In genomic region chr6:64293298-64293697, GRCh38 we compare ENCODE assay signal across 27 cellular contexts.
"Had no signal": no experiment of that assay in that cellular context is flagged by ENCODE, and none has a peak within 500 bp of the region (broad histone marks: within the 10 kb centered on the region; RNA-seq: fewer than 3 reads in every experiment).

No MANE protein-coding gene starts in this region.

- H3K4me3 Mint-ChIP-seq: activated CD4-positive, alpha-beta memory T cell treated with anti-CD3 and anti-CD28 coated beads, Interleukin-2, amount 10 ng/mL, durations not matched to agents 7 days and 5 days; activated CD4-positive, alpha-beta T cell treated with anti-CD3 and anti-CD28 coated beads, Interleukin-2, amount 10 ng/mL, durations not matched to agents 24 days and 14 days; activated naive CD4-positive, alpha-beta T cell treated with anti-CD3 and anti-CD28 coated beads, Interleukin-2, amount 50 U/mL, for 24 hours; activated T-helper 1 cell treated with anti-CD3 and anti-CD28 coated beads, Interleukin-12 subunit alpha, Interleukin-12 subunit beta, Interleukin-2, Interleukin-4 antibody, amounts not matched to agents 30 ng/mL and 10 ng/mL and 1 ng/mL, durations not matched to agents 14 hours and 24 hours and 36 hours; effector memory CD8-positive, alpha-beta T cell; naive thymus-derived CD4-positive, alpha-beta T cell; neural progenitor cell; stimulated activated naive B cell treated with anti-CD40 and anti-IgM and Interleukin-4, amounts not matched to agents 10 μg/mL and 1 μg/mL and 100 μg/mL, for 72 hours had no signal

- H3K4me1 Mint-ChIP-seq: activated CD4-positive, alpha-beta memory T cell treated with anti-CD3 and anti-CD28 coated beads, Interleukin-2, amount 10 ng/mL, durations not matched to agents 7 days and 5 days; activated CD4-positive, alpha-beta T cell treated with anti-CD3 and anti-CD28 coated beads, Interleukin-2, amount 10 ng/mL, durations not matched to agents 24 days and 14 days; activated naive CD4-positive, alpha-beta T cell treated with anti-CD3 and anti-CD28 coated beads, Interleukin-2, amount 50 U/mL, for 24 hours; naive thymus-derived CD4-positive, alpha-beta T cell; neural progenitor cell; stimulated activated naive B cell treated with anti-CD40 and anti-IgM and Interleukin-4, amounts not matched to agents 10 μg/mL and 1 μg/mL and 100 μg/mL, for 72 hours had no signal

- H3K9ac ChIP-seq: neural progenitor cell had no signal

- H3K27ac ChIP-seq: brain microvascular endothelial cell, colonic mucosa, dorsolateral prefrontal cortex, esophagus muscularis mucosa, heart right ventricle, left lung, neural progenitor cell, transverse colon had no signal

- H3K4me2 ChIP-seq: neural progenitor cell had no signal

- H3K4me3 ChIP-seq: colonic mucosa, dorsolateral prefrontal cortex, esophagus muscularis mucosa, heart right ventricle, left lung, lung, neural progenitor cell, transverse colon had no signal

- H3K4me1 ChIP-seq: colonic mucosa, esophagus muscularis mucosa, heart right ventricle, left lung, neural progenitor cell, transverse colon had no signal

- H3K36me3 ChIP-seq: brain microvascular endothelial cell, colonic mucosa, esophagus muscularis mucosa, heart right ventricle, left lung, neural progenitor cell, transverse colon had no signal

- H3K9me3 ChIP-seq: colonic mucosa, transverse colon had no signal

- H3K36me3 Mint-ChIP-seq: activated naive CD4-positive, alpha-beta T cell treated with anti-CD3 and anti-CD28 coated beads, Interleukin-2, amount 50 U/mL, for 24 hours; naive thymus-derived CD4-positive, alpha-beta T cell; stimulated activated naive B cell treated with anti-CD40 and anti-IgM and Interleukin-4, amounts not matched to agents 10 μg/mL and 1 μg/mL and 100 μg/mL, for 72 hours had no signal

- H3K27ac Mint-ChIP-seq: activated CD4-positive, alpha-beta memory T cell treated with anti-CD3 and anti-CD28 coated beads, Interleukin-2, amount 10 ng/mL, durations not matched to agents 7 days and 5 days; activated CD4-positive, alpha-beta T cell treated with anti-CD3 and anti-CD28 coated beads, Interleukin-2, amount 10 ng/mL, durations not matched to agents 24 days and 14 days; activated naive CD4-positive, alpha-beta T cell treated with anti-CD3 and anti-CD28 coated beads, Interleukin-2, amount 50 U/mL, for 24 hours; activated T-helper 1 cell treated with anti-CD3 and anti-CD28 coated beads, Interleukin-12 subunit alpha, Interleukin-12 subunit beta, Interleukin-2, Interleukin-4 antibody, amounts not matched to agents 30 ng/mL and 10 ng/mL and 1 ng/mL, durations not matched to agents 14 hours and 24 hours and 36 hours; effector memory CD8-positive, alpha-beta T cell; naive thymus-derived CD4-positive, alpha-beta T cell; neural progenitor cell; stimulated activated naive B cell treated with anti-CD40 and anti-IgM and Interleukin-4, amounts not matched to agents 10 μg/mL and 1 μg/mL and 100 μg/mL, for 72 hours had no signal

- H2AFZ ChIP-seq: neural progenitor cell had no signal

- H3K27me3 Mint-ChIP-seq: activated CD4-positive, alpha-beta memory T cell treated with anti-CD3 and anti-CD28 coated beads, Interleukin-2, amount 10 ng/mL, durations not matched to agents 7 days and 5 days; activated CD4-positive, alpha-beta T cell treated with anti-CD3 and anti-CD28 coated beads, Interleukin-2, amount 10 ng/mL, durations not matched to agents 24 days and 14 days; activated naive CD4-positive, alpha-beta T cell treated with anti-CD3 and anti-CD28 coated beads, Interleukin-2, amount 50 U/mL, for 24 hours; effector memory CD8-positive, alpha-beta T cell; naive thymus-derived CD4-positive, alpha-beta T cell; stimulated activated naive B cell treated with anti-CD40 and anti-IgM and Interleukin-4, amounts not matched to agents 10 μg/mL and 1 μg/mL and 100 μg/mL, for 72 hours had no signal

- DNase-seq: activated CD4-positive, alpha-beta memory T cell treated with anti-CD3 and anti-CD28 coated beads, Interleukin-2, amount 10 ng/mL, durations not matched to agents 7 days and 5 days; activated CD4-positive, alpha-beta T cell treated with anti-CD3 and anti-CD28 coated beads, Interleukin-2, amount 10 ng/mL, durations not matched to agents 24 days and 14 days; activated gamma-delta T cell; activated T-cell treated with anti-CD3 and anti-CD28 coated beads for 4 hours; aorta; brain microvascular endothelial cell; central memory CD4-positive, alpha-beta T cell; colonic mucosa; dorsolateral prefrontal cortex; effector memory CD8-positive, alpha-beta T cell; heart right ventricle; kidney; left lung; naive thymus-derived CD4-positive, alpha-beta T cell; posterior cingulate gyrus; small intestine; stimulated activated CD4-positive, alpha-beta T cell treated with anti-CD3 and anti-CD28 coated beads, Interleukin-2, amount 100 ng/mL, for 48 hours; stimulated activated CD8-positive, alpha-beta memory T cell treated with anti-CD3 and anti-CD28 coated beads, Interleukin-4, amount 100 ng/mL, for 48 hours; stimulated activated naive B cell treated with anti-CD40 and anti-IgM and Interleukin-4, amounts not matched to agents 10 μg/mL and 1 μg/mL and 100 μg/mL, for 72 hours; transverse colon had no signal

- H3K27me3 ChIP-seq: brain microvascular endothelial cell, colonic mucosa, dorsolateral prefrontal cortex, esophagus muscularis mucosa, heart right ventricle, left lung, neural progenitor cell, transverse colon had no signal

- ATAC-seq: effector memory CD8-positive, alpha-beta T cell; heart right ventricle; left lung; naive thymus-derived CD4-positive, alpha-beta T cell; sciatic nerve; stimulated activated naive B cell treated with anti-CD40 and anti-IgM and Interleukin-4, amounts not matched to agents 10 μg/mL and 1 μg/mL and 100 μg/mL, for 72 hours had no signal

- FAIRE-seq: kidney, small intestine, urothelium cell line had no signal
